1 cellular context compared by ENCODE assay signal in genomic region chr15:78804391-78804792, GRCh38.
TF ChIP-seq lines count a peak whose summit lies in the region.

No MANE protein-coding gene starts in this region.

TF ChIP-seq in H1, 55 proteins besides CTCF, POLR2A, EP300 and RAD21:
- TF ChIP-seq CHD7 (IDR thresholded peaks at IDR 0.05; ENCODE audit: insufficient replicate concordance, low read length) (no peak), RXRA (IDR thresholded peaks at IDR 0.05; ENCODE audit: insufficient read depth, low read depth, low read length) (0 out of 2 replicates have a peak, but pooled peaks have one; percentile 22), TEAD4 (IDR thresholded peaks at IDR 0.05; ENCODE audit: low read depth, low read length) (no peak), GABPA (IDR thresholded peaks at IDR 0.05; ENCODE audit: borderline replicate concordance, insufficient read depth, low read length) (no peak), CBX5 (IDR thresholded peaks at IDR 0.05; ENCODE audit: low read depth, low read length) (no peak), KDM4A (IDR thresholded peaks at IDR 0.05; ENCODE audit: low read depth, low read length, severe bottlenecking) (no peak)
